Comparison of ENCODE assay signal across 28 cellular contexts in genomic region chr19:17058236-17058635, GRCh38. TPM values are rescaled to one million over a fixed set of nuclear protein-coding genes. Genes with fewer than 3 reads are reported as not detected.
DNase-seq lines count a peak whose midpoint lies in the region; ATAC-seq and TF ChIP-seq lines count a peak whose summit lies in the region.
"Had no signal": no experiment of that assay in that cellular context is flagged by ENCODE, and none has a peak within 500 bp of the region (broad histone marks: within the 10 kb centered on the region; RNA-seq: fewer than 3 reads in every experiment).

No MANE protein-coding gene starts in this region.

- peak; percentile 34 for DNase-seq in A172 (ENCODE audit: low spot score)
- DNase-seq in ELR (ENCODE audit: low read depth) = peak; percentile 32
- peak; percentile 19 for DNase-seq in adipocyte (ENCODE audit: low read depth)
- DNase-seq in fibroblast of pulmonary artery (ENCODE audit: low read depth) = peak; percentile 62
- DNase-seq in inferior parietal cortex (ENCODE audit: extremely low spot score) = no peak
- no peak for DNase-seq in heart left ventricle
- DNase-seq in activated naive CD4-positive, alpha-beta T cell treated with anti-CD3 and anti-CD28 coated beads for 36 hours = no peak
- DNase-seq: activated CD8-positive, alpha-beta memory T cell treated with anti-CD3 and anti-CD28 coated beads for 24 hours; activated T-cell treated with anti-CD3 and anti-CD28 coated beads, Interleukin-2, amount 50 U/mL, for 72 hours; body of pancreas; effector memory CD4-positive, alpha-beta T cell; glutamatergic neuron; left colon; natural killer cell; NCI-H1048; NCI-H524; ovary; stimulated activated CD4-positive, alpha-beta T cell treated with anti-CD3 and anti-CD28 coated beads, Interleukin-4, amount 100 ng/mL, for 24 hours; thyroid gland had no signal

- no peak overlapping the region for H3K9ac ChIP-seq in adipocyte (ENCODE audit: low read length)

- TF ChIP-seq POLR2A in heart left ventricle (IDR thresholded peaks at IDR 0.05) = no peak

- peaks cover 5% of the 10 kb centered on the region for H3K4me1 Mint-ChIP-seq in activated naive CD4-positive, alpha-beta T cell treated with anti-CD3 and anti-CD28 coated beads for 36 hours (ENCODE audit: low read depth)
- H3K4me1 Mint-ChIP-seq: mesothelial cell of epicardium, natural killer cell had no signal

- intact Hi-C loops in heart left ventricle (cut with DNase I) = loop anchor here in 1 of 10 donors (10.0 kb wide), 1 partner anchor 343 kb away; the partner anchor contains the start of gene NWD1
- intact Hi-C loops in activated naive CD4-positive, alpha-beta T cell treated with anti-CD3 and anti-CD28 coated beads for 36 hours (cut with micrococcal nuclease) = no loop called here

- H3K27me3 ChIP-seq in adipocyte (replicated peaks; ENCODE audit: control insufficient read depth, insufficient read depth, low read length) (no peaks in the 10 kb centered on the region), heart left ventricle (no peaks in the 10 kb centered on the region)
- H3K27me3 ChIP-seq: body of pancreas, esophagus muscularis mucosa, ovary, right atrium auricular region, thyroid gland had no signal

- no peak for ATAC-seq in GM21619 (IDR thresholded peaks at IDR 0.05; ENCODE audit: unreplicated experiment)
- ATAC-seq in heart left ventricle = no peak
- ATAC-seq: activated CD4-positive, CD25-positive, alpha-beta regulatory T cell treated with anti-CD3 and anti-CD28 coated beads, Interleukin-2, amount 50 U/mL, for 24 hours; activated naive CD4-positive, alpha-beta T cell treated with anti-CD3 and anti-CD28 coated beads, Interleukin-2, amount 50 U/mL, for 72 hours; activated T-cell treated with anti-CD3 and anti-CD28 coated beads, Interleukin-2, amount 50 U/mL, for 72 hours; body of pancreas; GM12878; left colon; natural killer cell had no signal

- no peaks in the 10 kb centered on the region for H3K27me3 Mint-ChIP-seq in activated naive CD4-positive, alpha-beta T cell treated with anti-CD3 and anti-CD28 coated beads for 36 hours (ENCODE audit: low read depth)
- H3K27me3 Mint-ChIP-seq: stimulated activated naive CD8-positive, alpha-beta T cell treated with anti-CD3 and anti-CD28 coated beads, Interleukin-15, Interleukin-2, amounts not matched to agents 100 ng/mL and 50 ng/mL, for 24 hours had no signal

- H3K9me3 ChIP-seq in adipocyte (ENCODE audit: control insufficient read depth, low read length) = peaks cover 20% of the 10 kb centered on the region
- peaks cover 0 to 23% (median 10%) of the 10 kb centered on the region in 12 donors for H3K9me3 ChIP-seq in heart left ventricle
- H3K9me3 ChIP-seq: body of pancreas, thyroid gland had no signal

- no peak overlapping the region for H3K27ac Mint-ChIP-seq in activated naive CD4-positive, alpha-beta T cell treated with anti-CD3 and anti-CD28 coated beads for 36 hours
- H3K27ac Mint-ChIP-seq: activated T-cell treated with anti-CD3 and anti-CD28 coated beads, Interleukin-2, amount 50 U/mL, for 72 hours; mesothelial cell of epicardium; natural killer cell; stimulated activated naive CD8-positive, alpha-beta T cell treated with anti-CD3 and anti-CD28 coated beads, Interleukin-15, Interleukin-2, amounts not matched to agents 100 ng/mL and 50 ng/mL, for 24 hours had no signal

- 97 to 99% (median 98%) methylated on average over 8 of the region's 8 CpGs for WGBS in heart left ventricle, 4 donors

- H3K27ac ChIP-seq in heart left ventricle = no peak overlapping the region
- H3K27ac ChIP-seq: body of pancreas, esophagus muscularis mucosa, ovary, right atrium auricular region, thyroid gland had no signal

- H3K4me1 ChIP-seq in adipocyte (ENCODE audit: control insufficient read depth, insufficient read depth, low read length) (peaks cover 7% of the 10 kb centered on the region), heart left ventricle (peaks cover 0 to 12% (median 0%) of the 10 kb centered on the region in 12 donors)
- H3K4me1 ChIP-seq: body of pancreas, esophagus muscularis mucosa, right atrium auricular region, thyroid gland had no signal

- no peak overlapping the region for H3K4me3 Mint-ChIP-seq in activated naive CD4-positive, alpha-beta T cell treated with anti-CD3 and anti-CD28 coated beads for 36 hours
- H3K4me3 Mint-ChIP-seq: activated T-cell treated with anti-CD3 and anti-CD28 coated beads, Interleukin-2, amount 50 U/mL, for 72 hours; mesothelial cell of epicardium; natural killer cell; stimulated activated naive CD8-positive, alpha-beta T cell treated with anti-CD3 and anti-CD28 coated beads, Interleukin-15, Interleukin-2, amounts not matched to agents 100 ng/mL and 50 ng/mL, for 24 hours had no signal

- peaks cover 41% of the 10 kb centered on the region for H3K36me3 Mint-ChIP-seq in activated naive CD4-positive, alpha-beta T cell treated with anti-CD3 and anti-CD28 coated beads for 36 hours (ENCODE audit: low read depth)

- peak overlapping the region; percentile 4 for H3K4me3 ChIP-seq in adipocyte (ENCODE audit: low read length)
- no peak overlapping the region for H3K4me3 ChIP-seq in fibroblast of pulmonary artery (replicated peaks; ENCODE audit: low read depth, low read length)
- H3K4me3 ChIP-seq in heart left ventricle = no peak overlapping the region
- H3K4me3 ChIP-seq: body of pancreas, esophagus muscularis mucosa, GM12878, ovary, right atrium auricular region, thyroid gland had no signal

- no peaks in the 10 kb centered on the region for H3K9me3 Mint-ChIP-seq in activated naive CD4-positive, alpha-beta T cell treated with anti-CD3 and anti-CD28 coated beads for 36 hours
- H3K9me3 Mint-ChIP-seq: activated naive CD4-positive, alpha-beta T cell treated with anti-CD3 and anti-CD28 coated beads, Interleukin-2, amount 50 U/mL, for 72 hours; activated T-cell treated with anti-CD3 and anti-CD28 coated beads, Interleukin-2, amount 50 U/mL, for 72 hours; mesothelial cell of epicardium; natural killer cell; stimulated activated naive CD8-positive, alpha-beta T cell treated with anti-CD3 and anti-CD28 coated beads, Interleukin-15, Interleukin-2, amounts not matched to agents 100 ng/mL and 50 ng/mL, for 24 hours had no signal

- no peak for TF ChIP-seq CTCF in fibroblast of pulmonary artery (IDR thresholded peaks at IDR 0.05; ENCODE audit: low read length, missing control alignments)
- no peak for TF ChIP-seq CTCF in heart left ventricle (IDR thresholded peaks at IDR 0.05)

- H3K36me3 ChIP-seq in adipocyte (ENCODE audit: control insufficient read depth, insufficient read depth, low read length, severe bottlenecking) (peaks cover 27% of the 10 kb centered on the region), heart left ventricle (peaks cover 0 to 55% (median 41%) of the 10 kb centered on the region in 9 donors)
- H3K36me3 ChIP-seq: ovary had no signal

- CTCF ChIA-PET in activated naive CD4-positive, alpha-beta T cell treated with anti-CD3 and anti-CD28 coated beads for 36 hours (lab: Charles Lee) = no interaction called here

RNA-seq across cellular contexts. Expression of gene HAUS8, which starts 17.0 kb away (rescaled TPM):
- total RNA-seq in A172 (2014; rRNA removed; shearing (Covaris generic)) = 22.2 and 26.7 TPM in 2 replicates
- 1 to 10 TPM; 2.1 to 9.2 (median 4.7) TPM for total RNA-seq in heart left ventricle
- 1 to 10 TPM; 4.2 to 5.1 TPM for polyA plus RNA-seq in heart left ventricle
- 10 to 100 TPM; 47.3 to 48.8 TPM for total RNA-seq in activated naive CD4-positive, alpha-beta T cell treated with anti-CD3 and anti-CD28 coated beads for 36 hours

RNA-seq across cellular contexts. Expression of gene MYO9B, which starts 17.3 kb away (rescaled TPM):
- 37.6 and 43.8 TPM in 2 replicates for total RNA-seq in A172 (2014; rRNA removed; shearing (Covaris generic))
- total RNA-seq in heart left ventricle = 10 to 100 TPM; 24.2 to 89.4 (median 31.3) TPM
- polyA plus RNA-seq in heart left ventricle = 10 to 100 TPM; 26.9 to 39.6 TPM
- total RNA-seq in activated naive CD4-positive, alpha-beta T cell treated with anti-CD3 and anti-CD28 coated beads for 36 hours = 10 to 100 TPM; 73.1 to 78.6 TPM

RNA-seq across cellular contexts. Expression of gene CPAMD8, which starts 31.6 kb away (rescaled TPM):
- not detected in 2 replicates for total RNA-seq in A172 (2014; rRNA removed; shearing (Covaris generic))
- 10 to 100 TPM in 7 of 9 donors, 1 to 10 TPM in 2; 5.2 to 49.5 (median 16.9) TPM for total RNA-seq in heart left ventricle
- 10 to 100 TPM in 1 of 2 donors, 1 to 10 TPM in 1; 9.6 to 36.3 TPM for polyA plus RNA-seq in heart left ventricle
- total RNA-seq in activated naive CD4-positive, alpha-beta T cell treated with anti-CD3 and anti-CD28 coated beads for 36 hours = under 1 TPM; 0.41 to 0.44 TPM
- total RNA-seq: HT1080 had no signal

Comparison
In these comparisons a context has a peak if more than half of its experiments do, and no peak if none do; other contexts are left out.
1. DNase-seq: peak in A172 (single experiment), ELR (single experiment), adipocyte (single experiment) and fibroblast of pulmonary artery (single experiment); none in inferior parietal cortex (single experiment), heart left ventricle (0 of 5) and activated naive CD4-positive, alpha-beta T cell treated with anti-CD3 and anti-CD28 coated beads for 36 hours (single experiment).